Comparison of ENCODE assay signal across 18 cellular contexts in genomic region chr3:4771238-4771637, GRCh38.
A peak's percentile ranks its signal among the peaks of the same experiment; 100 is the strongest.
DNase-seq lines count a peak whose midpoint lies in the region; ATAC-seq and TF ChIP-seq lines count a peak whose summit lies in the region.
"Had no signal": no experiment of that assay in that cellular context is flagged by ENCODE, and none has a peak within 500 bp of the region (broad histone marks: within the 10 kb centered on the region; RNA-seq: fewer than 3 reads in every experiment).

No MANE protein-coding gene starts in this region.

- peak overlapping the region; percentile 60 for H3K27ac Mint-ChIP-seq in stimulated activated naive B cell treated with anti-CD40 and anti-IgM and Interleukin-4, amounts not matched to agents 10 μg/mL and 1 μg/mL and 100 μg/mL, for 72 hours
- no peak overlapping the region for H3K27ac Mint-ChIP-seq in naive thymus-derived CD8-positive, alpha-beta T cell

- H3K36me3 ChIP-seq in adrenal gland (replicated peaks in 1 of 2) (no peaks in the 10 kb centered on the region), left lung (peaks cover 0 to 13% of the 10 kb centered on the region in 2 donors)

- peak; percentile 18 for ATAC-seq in left lung
- no peak for ATAC-seq in stimulated activated naive B cell treated with anti-CD40 and anti-IgM and Interleukin-4, amounts not matched to agents 10 μg/mL and 1 μg/mL and 100 μg/mL, for 72 hours (replicated peaks)
- ATAC-seq in naive thymus-derived CD8-positive, alpha-beta T cell: no peak

- peaks cover 17 to 20% of the 10 kb centered on the region in 2 donors for H3K4me1 ChIP-seq in adrenal gland (replicated peaks in 1 of 2)
- peaks cover 10 to 31% of the 10 kb centered on the region in 2 donors for H3K4me1 ChIP-seq in left lung

- H3K9me3 ChIP-seq in adrenal gland (replicated peaks in 1 of 3): no peaks in the 10 kb centered on the region
- H3K9me3 ChIP-seq in left lung: peaks cover 0 to 4% of the 10 kb centered on the region in 2 donors
- H3K9me3 ChIP-seq: lower lobe of right lung, SK-N-SH had no signal

- no peak for DNase-seq in adrenal gland
- DNase-seq in left lung: no peak
- DNase-seq in stimulated activated naive B cell treated with anti-CD40 and anti-IgM and Interleukin-4, amounts not matched to agents 10 μg/mL and 1 μg/mL and 100 μg/mL, for 72 hours: no peak
- no peak for DNase-seq in iPS-NIHi11 (ENCODE audit: low spot score)
- no peak for DNase-seq in AG08395 (ENCODE audit: low spot score)
- no peak for DNase-seq in naive thymus-derived CD8-positive, alpha-beta T cell
- DNase-seq in NCI-H2081 treated with DMSO at 0.1 percent for 48 hours (lab: John Stamatoyannopoulos, UW): no peak
- DNase-seq: activated CD4-positive, CD25-positive, alpha-beta regulatory T cell; caudate nucleus; DMS79 treated with DMSO at 0.1 percent for 48 hours; glutamatergic neuron; lower lobe of right lung; NCI-H1930; NK-92 treated with Interleukin-12 subunit alpha and Interleukin-12 subunit beta, amount 100 ng/mL, for 24 hours; SK-N-SH; stimulated activated CD4-positive, alpha-beta T cell treated with anti-CD3 and anti-CD28 coated beads, Interleukin-4, amount 100 ng/mL, for 1 hour; T-helper 9 cell had no signal

- no peak overlapping the region for H3K4me3 ChIP-seq in adrenal gland
- H3K4me3 ChIP-seq in left lung: no peak overlapping the region
- H3K4me3 ChIP-seq: lower lobe of right lung had no signal

- no peaks in the 10 kb centered on the region for H3K27me3 ChIP-seq in adrenal gland
- H3K27me3 ChIP-seq in left lung: no peaks in the 10 kb centered on the region

- H3K27ac ChIP-seq in VCaP (peak overlapping the region; percentile 77), adrenal gland (peak overlapping the region in 3 of 5 donors; percentile 4 to 55 (median 55)), left lung (no peak overlapping the region)

- H3K4me3 Mint-ChIP-seq in stimulated activated naive B cell treated with anti-CD40 and anti-IgM and Interleukin-4, amounts not matched to agents 10 μg/mL and 1 μg/mL and 100 μg/mL, for 72 hours: no peak overlapping the region
- H3K4me3 Mint-ChIP-seq in naive thymus-derived CD8-positive, alpha-beta T cell: no peak overlapping the region

- H3K27me3 Mint-ChIP-seq in stimulated activated naive B cell treated with anti-CD40 and anti-IgM and Interleukin-4, amounts not matched to agents 10 μg/mL and 1 μg/mL and 100 μg/mL, for 72 hours: no peaks in the 10 kb centered on the region
- H3K27me3 Mint-ChIP-seq in naive thymus-derived CD8-positive, alpha-beta T cell: no peaks in the 10 kb centered on the region

- 71 to 88% (median 80%) methylated on average over 5 of the region's 5 CpGs for WGBS in adrenal gland, 4 donors

- POLR2A ChIA-PET in naive thymus-derived CD8-positive, alpha-beta T cell (lab: Charles Lee): no interaction called here

- TF ChIP-seq CTCF in VCaP (conservative IDR thresholded peaks at IDR 0.05): no peak
- TF ChIP-seq CTCF in adrenal gland (IDR thresholded peaks at IDR 0.05): no peak
- no peak for TF ChIP-seq CTCF in left lung (IDR thresholded peaks at IDR 0.05)

- H3K9me3 Mint-ChIP-seq in stimulated activated naive B cell treated with anti-CD40 and anti-IgM and Interleukin-4, amounts not matched to agents 10 μg/mL and 1 μg/mL and 100 μg/mL, for 72 hours: no peaks in the 10 kb centered on the region
- H3K9me3 Mint-ChIP-seq in naive thymus-derived CD8-positive, alpha-beta T cell: no peaks in the 10 kb centered on the region

- peaks cover 23 to 28% of the 10 kb centered on the region in 2 donors for H3K4me1 Mint-ChIP-seq in stimulated activated naive B cell treated with anti-CD40 and anti-IgM and Interleukin-4, amounts not matched to agents 10 μg/mL and 1 μg/mL and 100 μg/mL, for 72 hours
- peaks cover 0 to 7% (median 3%) of the 10 kb centered on the region in 4 donors for H3K4me1 Mint-ChIP-seq in naive thymus-derived CD8-positive, alpha-beta T cell

- peaks cover 42 to 66% of the 10 kb centered on the region in 2 donors for H3K36me3 Mint-ChIP-seq in stimulated activated naive B cell treated with anti-CD40 and anti-IgM and Interleukin-4, amounts not matched to agents 10 μg/mL and 1 μg/mL and 100 μg/mL, for 72 hours
- peaks cover 3 to 80% (median 30%) of the 10 kb centered on the region in 3 donors for H3K36me3 Mint-ChIP-seq in naive thymus-derived CD8-positive, alpha-beta T cell

- intact Hi-C loops in adrenal gland (cut with DNase I) (no loop called here), left lung (cut with DNase I) (no loop called here)

- TF ChIP-seq POLR2A in adrenal gland (IDR thresholded peaks at IDR 0.05): no peak

Comparison
In these comparisons a context has a peak if more than half of its experiments do, and no peak if none do; other contexts are left out.
1. H3K27ac ChIP-seq: peak in VCaP (single experiment) and adrenal gland (3 of 5); none in left lung (0 of 2).